In the genomic region with DNA sequence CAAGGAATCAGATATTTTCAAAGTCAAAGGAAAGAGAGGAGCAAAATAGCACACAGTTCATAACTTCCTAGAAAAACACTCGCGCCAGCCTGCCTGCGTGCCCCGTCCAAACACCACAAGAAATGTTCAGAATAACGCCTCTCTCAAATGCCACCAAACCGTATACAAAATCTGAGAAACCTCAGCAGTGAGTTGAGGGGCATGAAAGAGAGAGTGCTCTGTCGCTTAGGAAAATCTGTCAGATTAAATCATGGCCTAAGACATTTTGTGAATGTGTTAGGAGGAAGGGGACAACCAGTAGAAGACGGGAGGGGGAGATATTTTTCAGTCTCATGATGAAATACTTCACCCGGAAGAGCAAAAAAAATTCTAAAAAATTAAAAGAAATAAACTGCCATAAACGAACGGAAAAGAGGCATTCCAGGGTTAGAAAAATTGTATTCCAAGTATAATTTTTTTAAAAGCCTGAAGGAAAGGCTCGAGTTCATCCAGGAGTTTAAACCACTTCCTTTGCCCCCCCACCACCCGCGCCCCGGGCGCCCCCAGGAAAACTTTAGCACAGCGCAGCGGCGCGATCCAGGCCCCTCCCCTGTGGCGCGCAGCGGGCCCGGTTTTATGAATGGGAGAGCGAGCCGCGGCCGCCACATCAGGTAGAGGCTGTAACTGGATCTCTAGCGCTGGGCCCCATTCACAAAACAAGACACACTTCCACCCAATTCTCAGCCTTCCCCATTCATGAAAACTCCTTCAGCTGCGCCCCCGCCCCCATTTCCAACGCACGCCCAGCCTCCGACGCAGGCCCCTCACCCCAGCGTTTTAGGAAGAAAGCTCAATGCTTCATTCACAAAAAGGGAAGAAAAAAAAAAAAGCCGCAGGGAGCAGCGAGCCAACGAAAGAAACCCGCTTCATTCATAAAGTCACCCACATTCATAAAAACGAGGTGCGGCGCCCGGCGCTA, we compare ENCODE assay signal across 8 cellular contexts. TPM values are rescaled to one million over a fixed set of nuclear protein-coding genes. Genes with fewer than 3 reads are reported as not detected.
DNase-seq lines count a peak whose midpoint lies in the region; ATAC-seq and TF ChIP-seq lines count a peak whose summit lies in the region.

No MANE protein-coding gene starts in this region.

- peaks cover 33% of the 10 kb centered on the region for H3K4me1 Mint-ChIP-seq in activated CD4-positive, alpha-beta T cell treated with anti-CD3 and anti-CD28 coated beads, Interleukin-2, amount 10 ng/mL, durations not matched to agents 24 days and 14 days

- peaks cover 34% of the 10 kb centered on the region for H3K4me1 ChIP-seq in effector memory CD4-positive, alpha-beta T cell (ENCODE audit: control insufficient read depth, insufficient read depth, low read length, poor library complexity, severe bottlenecking)

- peaks cover 57% of the 10 kb centered on the region for H3K27me3 ChIP-seq in effector memory CD4-positive, alpha-beta T cell (replicated peaks; ENCODE audit: control insufficient read depth, insufficient read depth, low read length, poor library complexity, severe bottlenecking)

- no peaks in the 10 kb centered on the region for H3K36me3 Mint-ChIP-seq in activated CD4-positive, alpha-beta T cell treated with anti-CD3 and anti-CD28 coated beads, Interleukin-2, amount 10 ng/mL, durations not matched to agents 24 days and 14 days (ENCODE audit: low read depth)

- ATAC-seq in HG02885 (IDR thresholded peaks at IDR 0.05; ENCODE audit: poor library complexity, unreplicated experiment): peak; percentile 27
- ATAC-seq in HG03469 (IDR thresholded peaks at IDR 0.05; ENCODE audit: unreplicated experiment): no peak

- no peaks in the 10 kb centered on the region for H3K9me3 ChIP-seq in effector memory CD4-positive, alpha-beta T cell (ENCODE audit: control insufficient read depth, low read length)

- peak overlapping the region; percentile 66 for H3K4me3 ChIP-seq in effector memory CD4-positive, alpha-beta T cell (ENCODE audit: insufficient read depth, low read depth, low read length, poor library complexity, severe bottlenecking)
- H3K4me3 ChIP-seq in lower leg skin (ENCODE audit: low read depth, poor library complexity, severe bottlenecking): peak overlapping the region; percentile 64

- WGBS in lower leg skin, 2 donors: 4 to 5% methylated on average over 45 of the region's 45 CpGs

- H3K9me3 Mint-ChIP-seq in activated CD4-positive, alpha-beta T cell treated with anti-CD3 and anti-CD28 coated beads, Interleukin-2, amount 10 ng/mL, durations not matched to agents 24 days and 14 days: no peaks in the 10 kb centered on the region

- no peaks in the 10 kb centered on the region for H3K36me3 ChIP-seq in effector memory CD4-positive, alpha-beta T cell (ENCODE audit: control insufficient read depth, insufficient read depth, low read length)

- DNase-seq in D341Med (ENCODE audit: low spot score) (peak; percentile 87), NCI-H524 (lab: John Stamatoyannopoulos, UW) (peak; percentile 50 to 81), lower leg skin (ENCODE audit: low spot score in 2 of 2) (peak; percentile 46 to 92)
- DNase-seq in activated CD4-positive, alpha-beta T cell treated with anti-CD3 and anti-CD28 coated beads, Interleukin-2, amount 10 ng/mL, durations not matched to agents 24 days and 14 days: peak; percentile 84
- peak in 1 of 3 donors; percentile 4 for DNase-seq in effector memory CD4-positive, alpha-beta T cell
- DNase-seq in stimulated activated CD8-positive, alpha-beta memory T cell treated with anti-CD3 and anti-CD28 coated beads, Interleukin-12 subunit alpha, Interleukin-12 subunit beta, amount 100 ng/mL, for 1 hour (ENCODE audit: low read depth): peak; percentile 15

- no peak for TF ChIP-seq CTCF in lower leg skin (IDR thresholded peaks at IDR 0.05)

- H3K27me3 Mint-ChIP-seq in activated CD4-positive, alpha-beta T cell treated with anti-CD3 and anti-CD28 coated beads, Interleukin-2, amount 10 ng/mL, durations not matched to agents 24 days and 14 days: peaks cover 75% of the 10 kb centered on the region

- intact Hi-C loops in activated CD4-positive, alpha-beta T cell treated with anti-CD3 and anti-CD28 coated beads, Interleukin-2, amount 10 ng/mL, durations not matched to agents 24 days and 14 days (cut with micrococcal nuclease): loop anchor here (1.0 to 10.0 kb wide), 4 partner anchors 43 to 247 kb away; no protein-coding TSS in a partner anchor
- intact Hi-C loops in lower leg skin (cut with DNase I; ENCODE audit: low total_unique reads): no loop called here

- no peak overlapping the region for H3K27ac ChIP-seq in effector memory CD4-positive, alpha-beta T cell (ENCODE audit: insufficient read depth, low read length, poor library complexity, severe bottlenecking)

- H3K27ac Mint-ChIP-seq in activated CD4-positive, alpha-beta T cell treated with anti-CD3 and anti-CD28 coated beads, Interleukin-2, amount 10 ng/mL, durations not matched to agents 24 days and 14 days: no peak overlapping the region

- no peak for TF ChIP-seq POLR2A in lower leg skin (IDR thresholded peaks at IDR 0.05)

- H3K4me3 Mint-ChIP-seq in activated CD4-positive, alpha-beta T cell treated with anti-CD3 and anti-CD28 coated beads, Interleukin-2, amount 10 ng/mL, durations not matched to agents 24 days and 14 days: peak overlapping the region; percentile 89

RNA-seq across cellular contexts. Expression of a gene that starts 1.5 kb away (rescaled TPM):
- total RNA-seq in activated CD4-positive, alpha-beta T cell treated with anti-CD3 and anti-CD28 coated beads, Interleukin-2, amount 10 ng/mL, durations not matched to agents 24 days and 14 days: 2.2 and 2.5 TPM in 2 replicates
- 10 to 100 TPM in 1 of 4 donors, 1 to 10 TPM in 3; 8.1 to 15.3 (median 9.7) TPM for total RNA-seq in lower leg skin
